In genomic region chr7:112423987-112424386, GRCh38 we compare ENCODE assay signal across 21 cellular contexts. TPM values are rescaled to one million over a fixed set of nuclear protein-coding genes. Genes with fewer than 3 reads are reported as not detected.
A peak's percentile ranks its signal among the peaks of the same experiment; 100 is the strongest.
DNase-seq lines count a peak whose midpoint lies in the region; ATAC-seq, FAIRE-seq and TF ChIP-seq lines count a peak whose summit lies in the region.
"Had no signal": no experiment of that assay in that cellular context is flagged by ENCODE, and none has a peak within 500 bp of the region (broad histone marks: within the 10 kb centered on the region; RNA-seq: fewer than 3 reads in every experiment).

No MANE protein-coding gene starts in this region.

- TF ChIP-seq POLR2A in A549 (IDR thresholded peaks at IDR 0.05; ENCODE audit: low read length): no peak

- no peak for FAIRE-seq in A549 (lab: Jason Lieb, UNC)
- FAIRE-seq: GM12891 had no signal

- H2BK12ac ChIP-seq in mesenchymal stem cell (ENCODE audit: low read length in 2 of 2): peak overlapping the region in 1 of 2 experiments; percentile 25

- no peak overlapping the region for H4K91ac ChIP-seq in mesenchymal stem cell (ENCODE audit: low read length)

- H2BK5ac ChIP-seq in mesenchymal stem cell (ENCODE audit: low read depth, low read length, poor library complexity, severe bottlenecking): no peak overlapping the region

- no peak overlapping the region for H3K23ac ChIP-seq in mesenchymal stem cell (ENCODE audit: low read length in 2 of 2)

- H3K9ac ChIP-seq in OCI-LY1 (ENCODE audit: low read length): no peak overlapping the region
- no peak overlapping the region for H3K9ac ChIP-seq in mesenchymal stem cell (ENCODE audit: low read length)

- no peak for TF ChIP-seq EP300 in A549 (IDR thresholded peaks at IDR 0.05)

- H3K79me2 ChIP-seq in OCI-LY1 (ENCODE audit: insufficient read depth, low read length): no peaks in the 10 kb centered on the region

- H2AFZ ChIP-seq in OCI-LY1 (ENCODE audit: low read length) (no peak overlapping the region), mesenchymal stem cell (ENCODE audit: low read depth, low read length) (no peak overlapping the region)

- no peaks in the 10 kb centered on the region for H4K20me1 ChIP-seq in OCI-LY1 (ENCODE audit: insufficient read depth, low read length)

- H3K27ac ChIP-seq in A549: peak overlapping the region; percentile 65 to 77; a peak in 4 of 6 replicates
- H3K27ac ChIP-seq in OCI-LY1 (ENCODE audit: low read depth, low read length, poor library complexity, severe bottlenecking): no peak overlapping the region
- H3K27ac ChIP-seq in mesenchymal stem cell (ENCODE audit: low read length, poor library complexity, severe bottlenecking): no peak overlapping the region

- no peaks in the 10 kb centered on the region for H3F3A ChIP-seq in OCI-LY1 (ENCODE audit: insufficient read depth, low read length)

- no peak overlapping the region for H3K18ac ChIP-seq in mesenchymal stem cell (ENCODE audit: low read depth in 1 of 2, low read length in 2 of 2)

- H3K36me3 ChIP-seq in OCI-LY1 (ENCODE audit: insufficient read depth, low read length) (no peaks in the 10 kb centered on the region), mesenchymal stem cell (ENCODE audit: control insufficient read depth in 1 of 2, insufficient read depth in 2 of 2, low read depth in 1 of 2, low read length in 2 of 2) (no peaks in the 10 kb centered on the region)
- H3K36me3 ChIP-seq: tibial nerve had no signal

- no peak for TF ChIP-seq RAD21 in A549 (conservative IDR thresholded peaks at IDR 0.05 in 1 of 2, IDR thresholded peaks at IDR 0.05 in 1 of 2)

- peak overlapping the region; percentile 85 for H2AK5ac ChIP-seq in mesenchymal stem cell (ENCODE audit: low read length, severe bottlenecking)

- TF ChIP-seq CTCF in A549 (IDR thresholded peaks at IDR 0.05) (no peak), OCI-LY1 (IDR thresholded peaks at IDR 0.05; ENCODE audit: low read length) (no peak)

- H3K27me3 ChIP-seq in OCI-LY1 (ENCODE audit: insufficient read depth, low read length) (no peaks in the 10 kb centered on the region), mesenchymal stem cell (ENCODE audit: control insufficient read depth in 1 of 2, insufficient read depth in 1 of 2, low read length in 2 of 2) (no peaks in the 10 kb centered on the region)
- H3K27me3 ChIP-seq: tibial nerve had no signal

- H3K9me2 ChIP-seq in OCI-LY1 (ENCODE audit: low read depth, low read length): no peaks in the 10 kb centered on the region

- DNase-seq in A549 (ENCODE audit: low read depth in 1 of 2, low spot score in 1 of 2) (no peak), Daoy (ENCODE audit: low read depth) (peak; percentile 18), mesenchymal stem cell (no peak), T-helper 1 cell (no peak)
- DNase-seq in stimulated activated naive CD4-positive, alpha-beta T cell treated with Interleukin-2 at 50 U/mL for 16 hours (lab: John Stamatoyannopoulos, UW): no peak
- DNase-seq: activated CD4-positive, alpha-beta T cell treated with anti-CD3 and anti-CD28 coated beads, Interleukin-2, amount 10 ng/mL, durations not matched to agents 7 days and 5 days; activated naive CD4-positive, alpha-beta T cell; activated T-cell treated with anti-CD3 and anti-CD28 coated beads, Interleukin-2, amount 50 U/mL, for 4 hours; C1 segment of cervical spinal cord; NCI-H2029; NCI-H345; NCI-H774; stimulated activated naive CD8-positive, alpha-beta T cell treated with anti-CD3 and anti-CD28 coated beads, Interleukin-15, amount 100 ng/mL, for 72 hours; T-helper 9 cell had no signal

- 94% methylated on average over 2 of the region's 2 CpGs for WGBS in A549 (ENCODE audit: missing lambda C conversion rate)
- 76% methylated on average over 2 of the region's 2 CpGs for WGBS in mesenchymal stem cell

- ATAC-seq in A549: no peak
- no peak for ATAC-seq in HG03342 (IDR thresholded peaks at IDR 0.05; ENCODE audit: unreplicated experiment)
- ATAC-seq in HG02981 (IDR thresholded peaks at IDR 0.05; ENCODE audit: unreplicated experiment): no peak
- ATAC-seq: activated T-cell treated with anti-CD3 and anti-CD28 coated beads, Interleukin-2, amount 50 U/mL, for 4 hours; HCT116; left lobe of liver; stimulated activated naive CD8-positive, alpha-beta T cell treated with anti-CD3 and anti-CD28 coated beads, Interleukin-15, amount 100 ng/mL, for 72 hours had no signal

- no peak overlapping the region for H2BK120ac ChIP-seq in mesenchymal stem cell (ENCODE audit: low read depth, low read length)

- no peak overlapping the region for H3K14ac ChIP-seq in mesenchymal stem cell (ENCODE audit: low read length in 2 of 2)

- H3K4ac ChIP-seq in mesenchymal stem cell (ENCODE audit: low read depth in 1 of 2, low read length in 2 of 2): peak overlapping the region in 1 of 2 experiments; percentile 15

- H3K4me2 ChIP-seq in A549 (no peak overlapping the region), OCI-LY1 (ENCODE audit: low read length) (0 out of 2 replicates have a peak overlapping the region, but pooled peaks have one; percentile 56), mesenchymal stem cell (ENCODE audit: low read length, poor library complexity, severe bottlenecking) (no peak overlapping the region)

- peaks cover 6% of the 10 kb centered on the region for H3K79me1 ChIP-seq in mesenchymal stem cell (replicated peaks; ENCODE audit: low read length, poor library complexity, severe bottlenecking)

- no peak overlapping the region for H2BK15ac ChIP-seq in mesenchymal stem cell (ENCODE audit: low read depth, poor library complexity, severe bottlenecking)

- CTCF ChIA-PET in A549 (lab: Yijun Ruan, JAX): interaction anchor here (1.4 to 1.5 kb wide), 2 partner anchors 11 to 664 kb away, joined by 4 read pairs; no protein-coding TSS in a partner anchor

- H3K4me3 ChIP-seq in A549: no peak overlapping the region
- no peak overlapping the region for H3K4me3 ChIP-seq in OCI-LY1 (ENCODE audit: low read depth, low read length, poor library complexity, severe bottlenecking)
- H3K4me3 ChIP-seq in mesenchymal stem cell (ENCODE audit: insufficient read depth in 1 of 2, low read depth in 1 of 2, low read length in 2 of 2): no peak overlapping the region
- H3K4me3 ChIP-seq: tibial nerve had no signal

- H3K4me1 ChIP-seq in A549 (peaks cover 36% of the 10 kb centered on the region), OCI-LY1 (ENCODE audit: insufficient read depth, low read length, severe bottlenecking) (peaks cover 38% of the 10 kb centered on the region), mesenchymal stem cell (ENCODE audit: control insufficient read depth, insufficient read depth, low read depth, low read length) (peaks cover 11% of the 10 kb centered on the region)

- H4K8ac ChIP-seq in mesenchymal stem cell (ENCODE audit: low read length): no peak overlapping the region

- H3K9me3 ChIP-seq in A549 (no peaks in the 10 kb centered on the region), OCI-LY1 (ENCODE audit: low read length) (no peaks in the 10 kb centered on the region), mesenchymal stem cell (ENCODE audit: control insufficient read depth, low read length) (no peaks in the 10 kb centered on the region)
- H3K9me3 ChIP-seq: tibial nerve had no signal

- POLR2A ChIA-PET in A549 (lab: Yijun Ruan, JAX): interaction anchor here (1.2 kb wide), 1 partner anchor 27 kb away, joined by 3 read pairs; no protein-coding TSS in a partner anchor

TF ChIP-seq in A549, 52 proteins besides CTCF, POLR2A, EP300 and RAD21:
- TF ChIP-seq RNF2 (IDR thresholded peaks at IDR 0.05; ENCODE audit: borderline replicate concordance, low read depth) (no peak), BCL3 (IDR thresholded peaks at IDR 0.05) (no peak), HES2 (IDR thresholded peaks at IDR 0.05) (no peak), TP53 (CRISPR knock-in tag; IDR thresholded peaks at IDR 0.05) (no peak)
TF ChIP-seq in A549: peak in this region for 0.

RNA-seq across cellular contexts. Expression of gene IFRD1, which starts 26.3 kb away (rescaled TPM):
- polyA plus RNA-seq in A549 (2011; rRNA removed): 95.1 and 129 TPM in 2 replicates
- 29.7 and 34.1 TPM in 2 replicates for polyA plus RNA-seq in A549 (2012; cell fraction: cytosol; rRNA removed)
- 35.2 and 36.9 TPM in 2 replicates for polyA plus RNA-seq in A549 (2012; cell fraction: nucleus; rRNA removed)
- polyA plus RNA-seq in A549 (2017; fragmentation: RNase III; extraction: RNeasy Plus Mini Kit Qiagen cat#74134 plus additional on column Dnase treatment): 38.8 to 42.7 TPM (median 40.2 TPM) in 3 replicates
- 26.4 and 30.7 TPM in 2 replicates for polyA minus RNA-seq in A549 (2011; rRNA and poly(A)+ RNA removed)
- 200 and 238 TPM in 2 replicates for total RNA-seq in Daoy (2014; rRNA removed; shearing (Covaris generic))
- 25.6 TPM for polyA plus RNA-seq in mesenchymal stem cell (2013, experiment 1 of 2)
- 26.0 TPM for polyA plus RNA-seq in mesenchymal stem cell (2013, experiment 2 of 2)

RNA-seq across cellular contexts. Expression of gene LSMEM1, which starts 56.8 kb away (rescaled TPM):
- polyA plus RNA-seq in A549 (2011; rRNA removed) (1.3 and 1.7 TPM in 2 replicates), A549 (2017; fragmentation: RNase III; extraction: RNeasy Plus Mini Kit Qiagen cat#74134 plus additional on column Dnase treatment) (0.97 to 1.7 TPM (median 1.1 TPM) in 3 replicates)
- 0.13 TPM in 2 replicates for polyA plus RNA-seq in A549 (2012; cell fraction: cytosol; rRNA removed)
- polyA plus RNA-seq in A549 (2012; cell fraction: nucleus; rRNA removed): 0.28 and 1.0 TPM in 2 replicates
- 0.29 and 0.58 TPM in 2 replicates for polyA minus RNA-seq in A549 (2011; rRNA and poly(A)+ RNA removed)
- total RNA-seq in Daoy (2014; rRNA removed; shearing (Covaris generic)): 0.74 TPM in 1 of 2 replicates, not detected in the other
- polyA plus RNA-seq in mesenchymal stem cell (2013, experiment 1 of 2): 0.50 TPM
- 1.0 TPM for polyA plus RNA-seq in mesenchymal stem cell (2013, experiment 2 of 2)

Comparison
In these comparisons a context has a peak if more than half of its experiments do, and no peak if none do; other contexts are left out.
1. H3K27ac ChIP-seq: peak in A549 (2 of 2); none in OCI-LY1 (single experiment) and mesenchymal stem cell (single experiment).